In the genomic region with DNA sequence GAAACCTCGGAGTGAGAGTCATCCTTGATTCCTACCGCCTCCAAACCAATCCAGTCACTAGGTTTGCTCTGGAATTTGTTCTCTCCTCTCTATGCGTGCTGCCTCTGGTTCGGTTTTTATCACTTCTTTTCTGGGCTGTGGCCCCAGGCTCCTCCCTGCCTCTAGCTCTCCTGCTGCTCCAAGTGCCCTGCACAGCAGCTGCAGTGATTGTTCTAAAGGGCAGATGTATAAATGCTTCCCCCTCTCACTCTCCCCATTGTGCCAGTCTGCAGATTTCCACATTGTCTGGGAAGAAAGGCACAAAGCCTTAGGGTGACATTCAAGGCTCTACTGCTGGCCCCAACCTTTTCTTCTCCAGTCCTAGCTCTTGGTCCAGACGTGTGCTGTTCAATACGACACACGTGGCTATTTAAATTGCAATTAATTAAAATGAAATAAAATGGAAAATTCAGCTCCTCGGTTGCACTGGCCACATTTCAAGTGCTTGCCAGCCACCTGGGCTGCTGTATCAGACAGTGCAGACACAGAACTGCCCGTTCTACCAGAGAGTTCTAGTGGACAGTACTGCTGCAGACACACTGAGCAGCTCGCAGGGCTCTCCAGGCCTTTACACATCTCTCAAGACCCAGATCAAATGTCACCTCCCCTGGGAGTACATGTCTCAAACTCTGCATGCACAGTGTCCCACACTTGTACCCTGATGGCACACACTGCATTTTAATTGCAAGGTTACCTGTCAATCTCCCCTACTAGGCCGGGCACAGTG, we compare ENCODE assay signal across 12 cellular contexts. TPM values are rescaled to one million over a fixed set of nuclear protein-coding genes. Genes with fewer than 3 reads are reported as not detected.
DNase-seq lines count a peak whose midpoint lies in the region; ATAC-seq and TF ChIP-seq lines count a peak whose summit lies in the region.
"Had no signal": no experiment of that assay in that cellular context is flagged by ENCODE, and none has a peak within 500 bp of the region (broad histone marks: within the 10 kb centered on the region; RNA-seq: fewer than 3 reads in every experiment).

No MANE protein-coding gene starts in this region.

- peaks cover 48% of the 10 kb centered on the region for H3K4me1 Mint-ChIP-seq in brain

- no peak overlapping the region for H3K18ac ChIP-seq in mesenchymal stem cell (ENCODE audit: low read depth in 1 of 2, low read length in 2 of 2)

- H4K91ac ChIP-seq in mesenchymal stem cell (ENCODE audit: low read length), result no peak overlapping the region

- H2BK120ac ChIP-seq in mesenchymal stem cell (ENCODE audit: low read depth, low read length), result no peak overlapping the region

- peaks cover 4% of the 10 kb centered on the region for H3K27me3 Mint-ChIP-seq in brain
- H3K27me3 Mint-ChIP-seq: naive thymus-derived CD8-positive, alpha-beta T cell had no signal

- peak overlapping the region in 4 of 5 experiments; percentile 66 to 92 (median 85) for H3K27ac Mint-ChIP-seq in brain

- ATAC-seq in HG03045 (IDR thresholded peaks at IDR 0.05; ENCODE audit: unreplicated experiment) (no peak), HG02970 (IDR thresholded peaks at IDR 0.05; ENCODE audit: low FRiP score, unreplicated experiment) (no peak)
- ATAC-seq: naive thymus-derived CD8-positive, alpha-beta T cell had no signal

- H3K79me1 ChIP-seq in mesenchymal stem cell (replicated peaks; ENCODE audit: low read length, poor library complexity, severe bottlenecking), result peaks cover 19% of the 10 kb centered on the region

- H3K27ac ChIP-seq in mesenchymal stem cell (ENCODE audit: low read length, poor library complexity, severe bottlenecking), result peak overlapping the region; percentile 71
- H3K27ac ChIP-seq: vagina had no signal

- TF ChIP-seq CTCF in brain (conservative IDR thresholded peaks at IDR 0.05), result no peak

- no peak overlapping the region for H2BK12ac ChIP-seq in mesenchymal stem cell (ENCODE audit: low read length in 2 of 2)

- peak overlapping the region; percentile 42 for H2AK5ac ChIP-seq in mesenchymal stem cell (ENCODE audit: low read length, severe bottlenecking)

- no peak overlapping the region for H4K8ac ChIP-seq in mesenchymal stem cell (ENCODE audit: low read length)

- DNase-seq in Ammon's horn (ENCODE audit: low spot score), result peak; percentile 79
- peak; percentile 34 to 48 for DNase-seq in NCI-H187 (lab: John Stamatoyannopoulos, UW)
- no peak for DNase-seq in mesenchymal stem cell
- DNase-seq in SKM-1 treated with dmso at 0.1 percent for 144 hours (lab: John Stamatoyannopoulos, UW; ENCODE audit: unreplicated experiment), result no peak
- no peak for DNase-seq in NCI-H1694 treated with DMSO at 0.1 percent for 48 hours (lab: John Stamatoyannopoulos, UW)
- DNase-seq: central memory CD4-positive, alpha-beta T cell; naive thymus-derived CD8-positive, alpha-beta T cell; SHP77 treated with DMSO at 0.1 percent for 48 hours had no signal

- no peak overlapping the region for H3K9ac ChIP-seq in mesenchymal stem cell (ENCODE audit: low read length)

- WGBS in mesenchymal stem cell, result 57% methylated on average over 11 of the region's 11 CpGs

- no peaks in the 10 kb centered on the region for H3K9me3 ChIP-seq in mesenchymal stem cell (ENCODE audit: control insufficient read depth, low read length)
- H3K9me3 ChIP-seq: vagina had no signal

- no peak overlapping the region for H2AFZ ChIP-seq in mesenchymal stem cell (ENCODE audit: low read depth, low read length)

- no peak overlapping the region for H3K4ac ChIP-seq in mesenchymal stem cell (ENCODE audit: low read depth in 1 of 2, low read length in 2 of 2)

- H3K23ac ChIP-seq in mesenchymal stem cell (ENCODE audit: low read length in 2 of 2), result no peak overlapping the region

- peaks cover 0 to 12% (median 2%) of the 10 kb centered on the region in 5 experiments for H3K9me3 Mint-ChIP-seq in brain
- H3K9me3 Mint-ChIP-seq: naive thymus-derived CD8-positive, alpha-beta T cell had no signal

- H3K36me3 ChIP-seq in mesenchymal stem cell (ENCODE audit: control insufficient read depth in 1 of 2, insufficient read depth in 2 of 2, low read depth in 1 of 2, low read length in 2 of 2), result peaks cover 4 to 48% of the 10 kb centered on the region in 2 experiments

- H3K4me3 ChIP-seq in mesenchymal stem cell (ENCODE audit: insufficient read depth in 1 of 2, low read depth in 1 of 2, low read length in 2 of 2), result no peak overlapping the region
- H3K4me3 ChIP-seq: vagina had no signal

- no peak overlapping the region for H3K4me2 ChIP-seq in mesenchymal stem cell (ENCODE audit: low read length, poor library complexity, severe bottlenecking)

- no peak overlapping the region for H2BK15ac ChIP-seq in mesenchymal stem cell (ENCODE audit: low read depth, poor library complexity, severe bottlenecking)

- peak overlapping the region in 4 of 5 experiments; percentile 18 to 40 (median 34) for H3K4me3 Mint-ChIP-seq in brain
- H3K4me3 Mint-ChIP-seq: naive thymus-derived CD8-positive, alpha-beta T cell had no signal

- H3K27me3 ChIP-seq in mesenchymal stem cell (ENCODE audit: control insufficient read depth in 1 of 2, insufficient read depth in 1 of 2, low read length in 2 of 2), result no peaks in the 10 kb centered on the region
- H3K27me3 ChIP-seq: vagina had no signal

- no peak overlapping the region for H3K14ac ChIP-seq in mesenchymal stem cell (ENCODE audit: low read length in 2 of 2)

- H3K36me3 Mint-ChIP-seq in brain, result peaks cover 54% of the 10 kb centered on the region

- H3K4me1 ChIP-seq in mesenchymal stem cell (ENCODE audit: control insufficient read depth, insufficient read depth, low read depth, low read length), result peaks cover 48% of the 10 kb centered on the region
- H3K4me1 ChIP-seq: vagina had no signal

- no peak overlapping the region for H2BK5ac ChIP-seq in mesenchymal stem cell (ENCODE audit: low read depth, low read length, poor library complexity, severe bottlenecking)

RNA-seq across cellular contexts. Expression of a gene that starts 12.4 kb away (rescaled TPM):
- polyA plus RNA-seq in brain (ENCODE audit: insufficient read depth, low read depth, low replicate concordance), result 24.2 TPM
- 10.9 TPM for polyA plus RNA-seq in mesenchymal stem cell (2013, experiment 1 of 2)
- polyA plus RNA-seq in mesenchymal stem cell (2013, experiment 2 of 2), result 10.9 TPM

Comparison
In these comparisons a context has a peak if more than half of its experiments do, and no peak if none do; other contexts are left out.
1. DNase-seq: peak in Ammon's horn (single experiment) and NCI-H187 (2 of 2); none in mesenchymal stem cell (single experiment), SKM-1 treated with dmso at 0.1 percent for 144 hours (single experiment) and NCI-H1694 treated with DMSO at 0.1 percent for 48 hours (single experiment).